Comparison of ENCODE assay signal across 21 cellular contexts in the genomic region with DNA sequence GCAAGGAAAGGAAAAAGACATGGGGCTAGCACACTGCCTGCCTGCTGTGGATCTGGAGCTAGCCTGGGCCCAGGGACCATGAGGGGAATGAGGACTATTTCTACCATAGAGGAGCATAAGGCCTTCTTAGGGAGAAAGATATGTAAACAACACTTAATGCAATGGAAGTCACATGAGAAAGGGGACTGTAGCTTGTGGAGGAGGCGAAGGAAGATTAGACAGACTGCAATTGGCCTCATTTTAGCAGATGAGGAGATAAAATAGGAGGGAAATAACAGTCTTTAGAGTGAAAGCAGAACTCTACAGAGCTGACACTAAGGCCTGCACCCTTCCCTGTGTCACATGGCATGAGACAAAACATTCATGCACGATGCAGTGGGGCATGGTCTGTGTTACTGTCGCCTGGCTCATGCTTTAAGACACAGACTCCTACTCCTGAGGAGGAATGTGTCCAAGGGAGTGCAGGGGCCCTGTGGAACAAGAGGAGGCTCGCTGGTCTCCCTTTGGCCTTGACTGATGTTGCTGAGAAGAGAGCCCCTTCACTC.
DNase-seq lines count a peak whose midpoint lies in the region; ATAC-seq, FAIRE-seq and TF ChIP-seq lines count a peak whose summit lies in the region.
"Had no signal": no experiment of that assay in that cellular context is flagged by ENCODE, and none has a peak within 500 bp of the region (broad histone marks: within the 10 kb centered on the region; RNA-seq: fewer than 3 reads in every experiment).

No MANE protein-coding gene starts in this region.

- peak overlapping the region; percentile 80 to 83 for H3K27ac ChIP-seq in ascending aorta

- peaks cover 54% of the 10 kb centered on the region for H3K4me1 Mint-ChIP-seq in nephron
- H3K4me1 Mint-ChIP-seq: CD4-positive, alpha-beta memory T cell had no signal

- ATAC-seq in GM19023 (IDR thresholded peaks at IDR 0.05; ENCODE audit: unreplicated experiment): no peak
- ATAC-seq: PC-3, SK-N-SH treated with all-trans-retinoic acid at 6 μM for 48 hours had no signal

- no peak overlapping the region for H3K4me3 ChIP-seq in ascending aorta
- no peak overlapping the region for H3K4me3 ChIP-seq in fibroblast of villous mesenchyme (ENCODE audit: low read depth, low read length)

- H3K27me3 ChIP-seq in ascending aorta: no peaks in the 10 kb centered on the region

- no peaks in the 10 kb centered on the region for H3K9me3 Mint-ChIP-seq in nephron

- peak; percentile 53 for FAIRE-seq in urothelium cell line (lab: Jason Lieb, UNC)
- FAIRE-seq: G401.6, H54 had no signal

- H3K27me3 Mint-ChIP-seq in nephron (ENCODE audit: low read depth): no peaks in the 10 kb centered on the region
- H3K27me3 Mint-ChIP-seq: CD4-positive, alpha-beta memory T cell had no signal

- peak overlapping the region in 2 of 3 experiments; percentile 24 to 26 for H3K27ac Mint-ChIP-seq in nephron
- H3K27ac Mint-ChIP-seq: CD4-positive, alpha-beta memory T cell had no signal

- no peak overlapping the region for H3K4me3 Mint-ChIP-seq in nephron
- H3K4me3 Mint-ChIP-seq: CD4-positive, alpha-beta memory T cell had no signal

- TF ChIP-seq CTCF in ascending aorta (IDR thresholded peaks at IDR 0.05): no peak
- TF ChIP-seq CTCF in fibroblast of villous mesenchyme (IDR thresholded peaks at IDR 0.05; ENCODE audit: insufficient read depth, low read depth, low read length): no peak
- TF ChIP-seq CTCF in nephron (IDR thresholded peaks at IDR 0.05; ENCODE audit: unreplicated experiment in 3 of 3): no peak

- intact Hi-C loops in ascending aorta (cut with DNase I): loop anchor here (10.0 kb wide), 5 partner anchors 466 to 1014 kb away; partner anchors contain the start of gene IGFBP3

- no peaks in the 10 kb centered on the region for H3K36me3 Mint-ChIP-seq in nephron (ENCODE audit: low read depth)
- H3K36me3 Mint-ChIP-seq: CD4-positive, alpha-beta memory T cell had no signal

- DNase-seq in ascending aorta (ENCODE audit: low spot score in 2 of 2) (no peak), fibroblast of villous mesenchyme (ENCODE audit: low read depth) (peak; percentile 77), urothelium cell line (ENCODE audit: low spot score) (no peak), NCI-H2196 treated with DMSO at 0.1 percent for 48 hours (lab: John Stamatoyannopoulos, UW; ENCODE audit: unreplicated experiment) (no peak)
- no peak for DNase-seq in stimulated activated naive CD4-positive, alpha-beta T cell (lab: John Stamatoyannopoulos, UW)
- DNase-seq: C1 segment of cervical spinal cord; Caco-2; CD4-positive, alpha-beta memory T cell; Karpas-422; NCI-H1105; NCI-H1436 treated with DMSO at 0.1 percent for 48 hours; NCI-H187 treated with DMSO at 0.1 percent for 48 hours; NCI-H2171 treated with DMSO at 0.1 percent for 48 hours; NCI-H524 treated with DMSO at 0.1 percent for 48 hours; NCI-H774; PC-3 had no signal

- no peaks in the 10 kb centered on the region for H3K9me3 ChIP-seq in ascending aorta
- H3K9me3 ChIP-seq: Caco-2 had no signal

- no peaks in the 10 kb centered on the region for H3K36me3 ChIP-seq in ascending aorta

- peaks cover 9 to 35% of the 10 kb centered on the region in 2 donors for H3K4me1 ChIP-seq in ascending aorta
- H3K4me1 ChIP-seq: Caco-2 had no signal
